ENCODE assay signal across 22 cellular contexts in genomic region chr19:51333836-51334460, GRCh38. TPM values are rescaled to one million over a fixed set of nuclear protein-coding genes. Genes with fewer than 3 reads are reported as not detected.
DNase-seq lines count a peak whose midpoint lies in the region; ATAC-seq, FAIRE-seq and TF ChIP-seq lines count a peak whose summit lies in the region.
"Had no signal": no experiment of that assay in that cellular context is flagged by ENCODE, and none has a peak within 500 bp of the region (broad histone marks: within the 10 kb centered on the region; RNA-seq: fewer than 3 reads in every experiment).

No MANE protein-coding gene starts in this region.

- H3K4me3 Mint-ChIP-seq in natural killer cell treated with Interleukin-12 subunit alpha and Interleukin-12 subunit beta and Interleukin-15 and Interleukin-18, amount 100 ng/mL, for 72 hours = no peak overlapping the region
- H3K4me3 Mint-ChIP-seq in natural killer cell = no peak overlapping the region
- H3K4me3 Mint-ChIP-seq: activated CD4-positive, alpha-beta memory T cell treated with anti-CD3 and anti-CD28 coated beads, Interleukin-2, amount 10 ng/mL, durations not matched to agents 7 days and 5 days; activated naive CD8-positive, alpha-beta T cell treated with anti-CD3 and anti-CD28 coated beads, Interleukin-2, amount 10 ng/mL, durations not matched to agents 7 days and 5 days had no signal

- no peak for FAIRE-seq in GM19239 (lab: Jason Lieb, UNC)
- FAIRE-seq: G401.6, GM12878 had no signal

- TF ChIP-seq CTCF in natural killer cell (IDR thresholded peaks at IDR 0.05) (no peak), osteoblast (IDR thresholded peaks at IDR 0.05; ENCODE audit: extremely low read depth, low read depth, low read length) (no peak)

- H3K79me2 ChIP-seq in Karpas-422 (ENCODE audit: low read length) (peaks cover 6% of the 10 kb centered on the region; the same call in 1 of the 2 replicates), osteoblast (ENCODE audit: insufficient read depth, low read length) (no peaks in the 10 kb centered on the region)
- H3K79me2 ChIP-seq: parathyroid adenoma had no signal

- intact Hi-C loops in natural killer cell (cut with micrococcal nuclease) = no loop called here

- no peaks in the 10 kb centered on the region for H3K36me3 Mint-ChIP-seq in natural killer cell treated with Interleukin-12 subunit alpha and Interleukin-12 subunit beta and Interleukin-15 and Interleukin-18, amount 100 ng/mL, for 72 hours
- H3K36me3 Mint-ChIP-seq in natural killer cell = no peaks in the 10 kb centered on the region

- peak; percentile 59 for DNase-seq in natural killer cell treated with Interleukin-12 subunit alpha and Interleukin-12 subunit beta and Interleukin-15 and Interleukin-18, amount 100 ng/mL, for 72 hours (ENCODE audit: low spot score)
- DNase-seq in natural killer cell (no peak), Karpas-422 (peak; percentile 97), SK-N-DZ (ENCODE audit: low spot score) (peak; percentile 72), osteoblast (ENCODE audit: insufficient read length, low spot score, missing footprints) (peak; percentile 79), GM19239 (ENCODE audit: insufficient read length, low spot score) (no peak)
- DNase-seq: activated CD4-positive, alpha-beta memory T cell treated with anti-CD3 and anti-CD28 coated beads, Interleukin-2, amount 10 ng/mL, durations not matched to agents 7 days and 5 days; activated naive CD8-positive, alpha-beta T cell treated with anti-CD3 and anti-CD28 coated beads, Interleukin-2, amount 10 ng/mL, durations not matched to agents 7 days and 5 days; esophagus squamous epithelium; KG1; lower lobe of right lung; NCI-H146 had no signal

- ATAC-seq in natural killer cell treated with Interleukin-12 subunit alpha and Interleukin-12 subunit beta and Interleukin-15 and Interleukin-18, amount 100 ng/mL, for 72 hours = no peak
- no peak for ATAC-seq in natural killer cell
- ATAC-seq in HG03025 (IDR thresholded peaks at IDR 0.05; ENCODE audit: low FRiP score, unreplicated experiment) = no peak
- ATAC-seq in HG03135 (IDR thresholded peaks at IDR 0.05; ENCODE audit: unreplicated experiment) = no peak
- ATAC-seq: GM12878, lower lobe of right lung had no signal

- H3K4me2 ChIP-seq in Karpas-422 (ENCODE audit: low read depth, low read length, poor library complexity, severe bottlenecking) = peak overlapping the region; percentile 58
- no peak overlapping the region for H3K4me2 ChIP-seq in osteoblast (ENCODE audit: insufficient read depth, low read length)

- H3K4me3 ChIP-seq in Karpas-422 (ENCODE audit: low read length) = peak overlapping the region; percentile 67
- H3K4me3 ChIP-seq in osteoblast (ENCODE audit: insufficient read depth, low read length) = no peak overlapping the region
- H3K4me3 ChIP-seq: breast epithelium, dorsolateral prefrontal cortex, esophagus squamous epithelium, GM12878, lower lobe of right lung, skin epidermis had no signal

- H3K9me2 ChIP-seq in Karpas-422 (replicated peaks; ENCODE audit: insufficient read depth, low read length) = no peaks in the 10 kb centered on the region

- H3K4me1 ChIP-seq in Karpas-422 (ENCODE audit: low read length) (peaks cover 22% of the 10 kb centered on the region), osteoblast (ENCODE audit: insufficient read depth, low read length) (peaks cover 3% of the 10 kb centered on the region)
- H3K4me1 ChIP-seq: breast epithelium had no signal

- H3K9me3 Mint-ChIP-seq in natural killer cell treated with Interleukin-12 subunit alpha and Interleukin-12 subunit beta and Interleukin-15 and Interleukin-18, amount 100 ng/mL, for 72 hours = no peaks in the 10 kb centered on the region
- H3K9me3 Mint-ChIP-seq in natural killer cell = no peaks in the 10 kb centered on the region

- peaks cover 4 to 12% of the 10 kb centered on the region in 2 donors for H3K4me1 Mint-ChIP-seq in natural killer cell treated with Interleukin-12 subunit alpha and Interleukin-12 subunit beta and Interleukin-15 and Interleukin-18, amount 100 ng/mL, for 72 hours (ENCODE audit: low read depth in 2 of 2)
- peaks cover under 1 to 12% of the 10 kb centered on the region in 2 donors for H3K4me1 Mint-ChIP-seq in natural killer cell

- H3K27me3 Mint-ChIP-seq in natural killer cell treated with Interleukin-12 subunit alpha and Interleukin-12 subunit beta and Interleukin-15 and Interleukin-18, amount 100 ng/mL, for 72 hours = peaks cover 16 to 25% of the 10 kb centered on the region in 2 donors
- peaks cover 15 to 18% of the 10 kb centered on the region in 2 donors for H3K27me3 Mint-ChIP-seq in natural killer cell (ENCODE audit: low read depth in 2 of 2)

- H3K27me3 ChIP-seq in Karpas-422 (ENCODE audit: low read length) (no peaks in the 10 kb centered on the region), osteoblast (ENCODE audit: insufficient read depth, low read length) (no peaks in the 10 kb centered on the region)

- no peak overlapping the region; the same call in 1 of the 2 replicates for H3K27ac ChIP-seq in Karpas-422 (ENCODE audit: low read length)
- no peak overlapping the region for H3K27ac ChIP-seq in osteoblast (ENCODE audit: low read depth, low read length)
- H3K27ac ChIP-seq: breast epithelium, esophagus squamous epithelium, lower lobe of right lung, parathyroid adenoma, skin epidermis had no signal

- no peak overlapping the region for H3K27ac Mint-ChIP-seq in natural killer cell treated with Interleukin-12 subunit alpha and Interleukin-12 subunit beta and Interleukin-15 and Interleukin-18, amount 100 ng/mL, for 72 hours
- no peak overlapping the region for H3K27ac Mint-ChIP-seq in natural killer cell
- H3K27ac Mint-ChIP-seq: activated CD4-positive, alpha-beta memory T cell treated with anti-CD3 and anti-CD28 coated beads, Interleukin-2, amount 10 ng/mL, durations not matched to agents 7 days and 5 days; activated naive CD8-positive, alpha-beta T cell treated with anti-CD3 and anti-CD28 coated beads, Interleukin-2, amount 10 ng/mL, durations not matched to agents 7 days and 5 days had no signal

- peak overlapping the region; percentile 63 for H3K9ac ChIP-seq in Karpas-422 (ENCODE audit: low read length)
- H3K9ac ChIP-seq: parathyroid adenoma had no signal

- peak overlapping the region; percentile 48; the same call in 1 of the 2 replicates for H2AFZ ChIP-seq in Karpas-422 (ENCODE audit: low read length)
- no peak overlapping the region for H2AFZ ChIP-seq in osteoblast (ENCODE audit: low read length)
- H2AFZ ChIP-seq: parathyroid adenoma had no signal

- no peaks in the 10 kb centered on the region for H3K9me3 ChIP-seq in Karpas-422 (ENCODE audit: low read length)
- H3K9me3 ChIP-seq in osteoblast (ENCODE audit: low read depth, low read length) = no peaks in the 10 kb centered on the region
- H3K9me3 ChIP-seq: breast epithelium, esophagus squamous epithelium, lower lobe of right lung had no signal

- H4K20me1 ChIP-seq in Karpas-422 (ENCODE audit: insufficient read depth, low read depth, low read length) (no peaks in the 10 kb centered on the region), osteoblast (ENCODE audit: insufficient read depth, low read length) (no peaks in the 10 kb centered on the region)

- H3K36me3 ChIP-seq in Karpas-422 (ENCODE audit: insufficient read depth, low read length) = peaks cover 16% of the 10 kb centered on the region
- H3K36me3 ChIP-seq in osteoblast (ENCODE audit: insufficient read depth, low read length) = no peaks in the 10 kb centered on the region
- H3K36me3 ChIP-seq: breast epithelium, lower lobe of right lung had no signal

RNA-seq across cellular contexts. Expression of gene VSIG10L, which starts 8.0 kb away (rescaled TPM):
- total RNA-seq in natural killer cell treated with Interleukin-12 subunit alpha and Interleukin-12 subunit beta and Interleukin-15 and Interleukin-18, amount 100 ng/mL, for 72 hours = 1 to 10 TPM; 1.0 to 2.0 TPM
- under 1 TPM in 2 of 3 donors, not detected in 1; 0.52 to 0.68 TPM for total RNA-seq in natural killer cell
- 5.7 and 6.6 TPM in 2 replicates for total RNA-seq in Karpas-422 (2014; rRNA removed; shearing (Covaris generic); ENCODE audit: low replicate concordance)
- 0.56 and 0.85 TPM in 2 replicates for polyA plus RNA-seq in SK-N-DZ (2014; cell fraction: cytosol; rRNA removed)
- 0.64 and 1.6 TPM in 2 replicates for polyA plus RNA-seq in SK-N-DZ (2014; cell fraction: nucleus; rRNA removed)
- total RNA-seq in osteoblast = 0.72 and 0.88 TPM in 2 replicates

RNA-seq across cellular contexts. Expression of gene IGLON5, which starts 22.5 kb away (rescaled TPM):
- total RNA-seq in natural killer cell treated with Interleukin-12 subunit alpha and Interleukin-12 subunit beta and Interleukin-15 and Interleukin-18, amount 100 ng/mL, for 72 hours = under 1 TPM in 1 of 2 donors, not detected in 1; 0.59 TPM
- not detected for total RNA-seq in natural killer cell
- total RNA-seq in Karpas-422 (2014; rRNA removed; shearing (Covaris generic); ENCODE audit: low replicate concordance) = not detected in 2 replicates
- 5.7 and 7.9 TPM in 2 replicates for polyA plus RNA-seq in SK-N-DZ (2014; cell fraction: cytosol; rRNA removed)
- polyA plus RNA-seq in SK-N-DZ (2014; cell fraction: nucleus; rRNA removed) = 3.2 and 5.5 TPM in 2 replicates
- not detected in 2 replicates for total RNA-seq in osteoblast
- total RNA-seq: esophagus squamous epithelium, glomerular endothelial cell, GM12878, lower lobe of right lung, NCI-H460 had no signal
- polyA plus RNA-seq: GM12878 had no signal

RNA-seq across cellular contexts. Expression of gene ETFB, which starts 32.2 kb away (rescaled TPM):
- total RNA-seq in natural killer cell treated with Interleukin-12 subunit alpha and Interleukin-12 subunit beta and Interleukin-15 and Interleukin-18, amount 100 ng/mL, for 72 hours = 10 to 100 TPM; 41.1 to 83.8 TPM
- total RNA-seq in natural killer cell (10 to 100 TPM; 44.9 to 60.1 (median 55.0) TPM), osteoblast (68.4 and 84.3 TPM in 2 replicates)
- total RNA-seq in Karpas-422 (2014; rRNA removed; shearing (Covaris generic); ENCODE audit: low replicate concordance) = 112 and 231 TPM in 2 replicates
- 85.5 and 98.6 TPM in 2 replicates for polyA plus RNA-seq in SK-N-DZ (2014; cell fraction: cytosol; rRNA removed)
- 39.1 and 40.7 TPM in 2 replicates for polyA plus RNA-seq in SK-N-DZ (2014; cell fraction: nucleus; rRNA removed)

RNA-seq across cellular contexts. Expression of gene CLDND2, which starts 34.9 kb away (rescaled TPM):
- total RNA-seq in natural killer cell treated with Interleukin-12 subunit alpha and Interleukin-12 subunit beta and Interleukin-15 and Interleukin-18, amount 100 ng/mL, for 72 hours = 10 to 100 TPM; 49.6 to 74.3 TPM
- total RNA-seq in natural killer cell = 10 to 100 TPM; 72.8 to 83.2 (median 75.3) TPM
- 2.3 TPM in 1 of 2 replicates, not detected in the other for total RNA-seq in Karpas-422 (2014; rRNA removed; shearing (Covaris generic); ENCODE audit: low replicate concordance)
- polyA plus RNA-seq in SK-N-DZ (2014; cell fraction: cytosol; rRNA removed) = not detected in 2 replicates
- not detected in 2 replicates for polyA plus RNA-seq in SK-N-DZ (2014; cell fraction: nucleus; rRNA removed)
- total RNA-seq in osteoblast = not detected in 2 replicates
- total RNA-seq: breast epithelium, esophagus squamous epithelium, glomerular endothelial cell had no signal

RNA-seq across cellular contexts. Expression of gene NKG7, which starts 38.5 kb away (rescaled TPM):
- total RNA-seq in natural killer cell treated with Interleukin-12 subunit alpha and Interleukin-12 subunit beta and Interleukin-15 and Interleukin-18, amount 100 ng/mL, for 72 hours = 1,000 to 10,000 TPM; 1,196 to 2,045 TPM
- total RNA-seq in natural killer cell (1,000 to 10,000 TPM; 2,907 to 3,894 (median 3,151) TPM), osteoblast (not detected in 2 replicates)
- total RNA-seq in Karpas-422 (2014; rRNA removed; shearing (Covaris generic); ENCODE audit: low replicate concordance) = not detected in 2 replicates
- polyA plus RNA-seq in SK-N-DZ (2014; cell fraction: cytosol; rRNA removed) = not detected in 2 replicates
- polyA plus RNA-seq in SK-N-DZ (2014; cell fraction: nucleus; rRNA removed) = not detected in 2 replicates
- total RNA-seq: glomerular endothelial cell, NCI-H460 had no signal

Comparison
In these comparisons a context has a peak if more than half of its experiments do, and no peak if none do; other contexts are left out.
1. DNase-seq: peak in natural killer cell treated with Interleukin-12 subunit alpha and Interleukin-12 subunit beta and Interleukin-15 and Interleukin-18, amount 100 ng/mL, for 72 hours (single experiment), Karpas-422 (single experiment), SK-N-DZ (single experiment) and osteoblast (single experiment); none in natural killer cell (single experiment) and GM19239 (single experiment).